ENCODE assay signal across 1 cellular context in genomic region chr22:29344137-29344536, GRCh38.
TF ChIP-seq lines count a peak whose summit lies in the region.

No MANE protein-coding gene starts in this region.

TF ChIP-seq in HEK293, 187 proteins besides CTCF, POLR2A, EP300 and RAD21 (continued from another document and continues in another):
- TF ChIP-seq AEBP2 (tag by site-specific recombination; IDR thresholded peaks at IDR 0.05; ENCODE audit: borderline replicate concordance) (no peak), ZBTB17 (tag by site-specific recombination; IDR thresholded peaks at IDR 0.05) (peak; percentile 72), ZNF513 (tag by site-specific recombination; IDR thresholded peaks at IDR 0.05) (no peak), ZSCAN30 (tag by site-specific recombination; IDR thresholded peaks at IDR 0.05) (no peak), ZNF394 (tag by site-specific recombination; IDR thresholded peaks at IDR 0.05; ENCODE audit: borderline replicate concordance) (peak; percentile 28; the same call in 1 of the 2 replicates), ZBTB48 (tag by site-specific recombination; IDR thresholded peaks at IDR 0.05) (peak; percentile 96), ZBTB8A (tag by site-specific recombination; IDR thresholded peaks at IDR 0.05) (peak; percentile 8; the same call in 1 of the 2 replicates), IKZF3 (tag by site-specific recombination; IDR thresholded peaks at IDR 0.05) (peak; percentile 48; the same call in 1 of the 2 replicates), OVOL3 (tag by site-specific recombination; IDR thresholded peaks at IDR 0.05) (no peak), PRDM10 (tag by site-specific recombination; IDR thresholded peaks at IDR 0.05) (peak; percentile 53; the same call in 1 of the 2 replicates), ZEB2 (tag by site-specific recombination; IDR thresholded peaks at IDR 0.05) (peak; percentile 60), OSR2 (tag by site-specific recombination; IDR thresholded peaks at IDR 0.05) (peak; percentile 5; the same call in 1 of the 2 replicates), TSHZ1 (tag by site-specific recombination; IDR thresholded peaks at IDR 0.05; ENCODE audit: borderline replicate concordance) (peak; percentile 63; the same call in 1 of the 2 replicates), HIC1 (tag by site-specific recombination; IDR thresholded peaks at IDR 0.05) (peak; percentile 86), ZNF629 (tag by site-specific recombination; IDR thresholded peaks at IDR 0.05) (peak; percentile 67), HOXC10 (CRISPR knock-in tag; IDR thresholded peaks at IDR 0.05) (no peak), ZNF366 (tag by site-specific recombination; conservative IDR thresholded peaks at IDR 0.05) (peak; percentile 39), ZNF18 (tag by site-specific recombination; IDR thresholded peaks at IDR 0.05) (peak; percentile 11), WT1 (tag by site-specific recombination; IDR thresholded peaks at IDR 0.05) (no peak), PRDM2 (tag by site-specific recombination; IDR thresholded peaks at IDR 0.05; ENCODE audit: borderline replicate concordance) (no peak), ZNF600 (tag by site-specific recombination; IDR thresholded peaks at IDR 0.05) (peak; percentile 86), ZNF10 (tag by site-specific recombination; IDR thresholded peaks at IDR 0.05) (no peak), ZNF645 (tag by site-specific recombination; IDR thresholded peaks at IDR 0.05) (no peak), KLF8 (tag by site-specific recombination; IDR thresholded peaks at IDR 0.05) (0 out of 2 replicates have a peak, but pooled peaks have one; percentile 20), ZNF24 (tag by site-specific recombination; IDR thresholded peaks at IDR 0.05) (peak; percentile 16; the same call in 1 of the 2 replicates), ZNF785 (tag by site-specific recombination; IDR thresholded peaks at IDR 0.05) (no peak), ZNF692 (tag by site-specific recombination; IDR thresholded peaks at IDR 0.05) (0 out of 2 replicates have a peak, but pooled peaks have one; percentile 44), GLIS1 (tag by site-specific recombination; IDR thresholded peaks at IDR 0.05) (peak; percentile 75), ZSCAN16 (tag by site-specific recombination; IDR thresholded peaks at IDR 0.05) (0 out of 2 replicates have a peak, but pooled peaks have one; percentile 3), ZNF624 (tag by site-specific recombination; IDR thresholded peaks at IDR 0.05) (no peak), ZSCAN23 (tag by site-specific recombination; IDR thresholded peaks at IDR 0.05) (0 out of 2 replicates have a peak, but pooled peaks have one; percentile 24)
